ENCODE assay signal across 13 cellular contexts in genomic region chr6:157224178-157224956, GRCh38.
DNase-seq lines count a peak whose midpoint lies in the region; ATAC-seq, FAIRE-seq and TF ChIP-seq lines count a peak whose summit lies in the region.
"Had no signal": no experiment of that assay in that cellular context is flagged by ENCODE, and none has a peak within 500 bp of the region (broad histone marks: within the 10 kb centered on the region; RNA-seq: fewer than 3 reads in every experiment).

No MANE protein-coding gene starts in this region.

- intact Hi-C loops in spleen (cut with DNase I; ENCODE audit: low total_unique reads): no loop called here

- TF ChIP-seq CTCF in coronary artery (IDR thresholded peaks at IDR 0.05) (no peak), spleen (IDR thresholded peaks at IDR 0.05 in 8 of 11, conservative IDR thresholded peaks at IDR 0.05 in 3 of 11) (no peak), GM10266 (IDR thresholded peaks at IDR 0.05; ENCODE audit: control insufficient read depth, insufficient read depth, low read depth, missing control alignments) (no peak)

- peak; percentile 66 for FAIRE-seq in GM18507 (lab: Jason Lieb, UNC)

- peaks cover 0 to 14% (median 0%) of the 10 kb centered on the region in 7 donors for H3K27me3 ChIP-seq in spleen (replicated peaks in 1 of 7)
- H3K27me3 ChIP-seq: breast epithelium, left lung had no signal

- no peak for TF ChIP-seq POLR2A in spleen (IDR thresholded peaks at IDR 0.05)

- peaks cover 11 to 84% (median 49%) of the 10 kb centered on the region in 6 donors for H3K4me1 ChIP-seq in spleen

- no peaks in the 10 kb centered on the region for H3K36me3 ChIP-seq in spleen
- H3K36me3 ChIP-seq: breast epithelium, left lung had no signal

- DNase-seq in GM18507 (ENCODE audit: extremely low spot score, insufficient read length, low read depth): no peak
- DNase-seq in coronary artery (ENCODE audit: low spot score): no peak
- DNase-seq in spleen: peak; percentile 83
- no peak for DNase-seq in GM10266 (ENCODE audit: extremely low spot score)
- DNase-seq in COLO668 (lab: John Stamatoyannopoulos, UW; ENCODE audit: unreplicated experiment): no peak
- DNase-seq in kidney glomerular epithelial cell (lab: John Stamatoyannopoulos, UW): no peak
- DNase-seq: DMS 273 treated with DMSO at 0.1 percent for 48 hours; effector CD8-positive, alpha-beta T cell; NCI-H2081; Right ventricle myocardium superior had no signal

- no peaks in the 10 kb centered on the region for H3K9me3 ChIP-seq in spleen
- H3K9me3 ChIP-seq: breast epithelium, left lung had no signal

- peak overlapping the region; percentile 87 to 97 for H3K27ac ChIP-seq in coronary artery
- H3K27ac ChIP-seq in spleen: peak overlapping the region in 5 of 8 donors; percentile 61 to 82 (median 78)
- H3K27ac ChIP-seq: left lung had no signal

- peak; percentile 50 for ATAC-seq in HG02678 (IDR thresholded peaks at IDR 0.05; ENCODE audit: unreplicated experiment)
- ATAC-seq: left lung had no signal

- WGBS in spleen, 5 donors: 71 to 85% (median 78%) methylated on average over 28 to 33 of the region's 33 CpGs

- H3K4me3 ChIP-seq in coronary artery: no peak overlapping the region
- H3K4me3 ChIP-seq in spleen: peak overlapping the region in 1 of 8 donors; percentile 6
- H3K4me3 ChIP-seq: breast epithelium, left lung had no signal
